1 cellular context compared by ENCODE assay signal in genomic region chr15:67884514-67885225, GRCh38.
TF ChIP-seq lines count a peak whose summit lies in the region.

No MANE protein-coding gene starts in this region.

TF ChIP-seq in HCT116, 20 proteins besides CTCF, POLR2A, EP300 and RAD21 (continued from another document):
- TF ChIP-seq ZBTB33 (IDR thresholded peaks at IDR 0.05; ENCODE audit: extremely low read depth, insufficient replicate concordance, low read length) (no peak), EZH2 (IDR thresholded peaks at IDR 0.05) (no peak), SP1 (IDR thresholded peaks at IDR 0.05; ENCODE audit: low read depth) (peak; percentile 33), CEBPB (IDR thresholded peaks at IDR 0.05; ENCODE audit: low read depth) (no peak), MAX (IDR thresholded peaks at IDR 0.05) (no peak; the same call in 1 of the 2 replicates), YY1 (IDR thresholded peaks at IDR 0.05; ENCODE audit: extremely low read depth, insufficient replicate concordance, low read depth, low read length) (no peak), ZFX (IDR thresholded peaks at IDR 0.05) (peak; percentile 21; the same call in 1 of the 2 replicates), SRF (IDR thresholded peaks at IDR 0.05; ENCODE audit: low read depth) (no peak), CBX3 (IDR thresholded peaks at IDR 0.05; ENCODE audit: low read depth) (no peak), ELF1 (IDR thresholded peaks at IDR 0.05; ENCODE audit: borderline replicate concordance, low read depth) (no peak)
